9 cellular contexts compared by ENCODE assay signal in genomic region chr5:32329395-32329834, GRCh38. TPM values are rescaled to one million over a fixed set of nuclear protein-coding genes. Genes with fewer than 3 reads are reported as not detected.
DNase-seq lines count a peak whose midpoint lies in the region; ATAC-seq, FAIRE-seq and TF ChIP-seq lines count a peak whose summit lies in the region.
"Had no signal": no experiment of that assay in that cellular context is flagged by ENCODE, and none has a peak within 500 bp of the region (broad histone marks: within the 10 kb centered on the region; RNA-seq: fewer than 3 reads in every experiment).

No MANE protein-coding gene starts in this region.

- intact Hi-C loops in Calu3 (cut with micrococcal nuclease; ENCODE audit: unreplicated experiment) (loop anchor here (1.0 to 5.0 kb wide), 2 partner anchors 52 to 97 kb away; no protein-coding TSS in a partner anchor), posterior vena cava (cut with DNase I) (loop anchor here in 1 of 2 donors (5.0 kb wide), 1 partner anchor 97 kb away; no protein-coding TSS in a partner anchor)

- no peak overlapping the region for H3K4me3 ChIP-seq in coronary artery

- FAIRE-seq in RCC 7860 (lab: Jason Lieb, UNC): peak; percentile 45

- H3K27ac ChIP-seq in coronary artery: no peak overlapping the region

- no TSS peak for BruUV-seq in Calu3 (replicated peaks; lab: Mats Ljungman, UMichigan)

- H3K4me3 Mint-ChIP-seq in Calu3 (ENCODE audit: low read depth, unreplicated experiment): no peak overlapping the region
- H3K4me3 Mint-ChIP-seq: T-helper 1 cell treated with Interleukin-12 subunit alpha and Interleukin-12 subunit beta and Interleukin-4 antibody, amounts not matched to agents 30 μg/mL and 1 μg/mL, for 36 hours had no signal

- peaks cover 22% of the 10 kb centered on the region for H3K36me3 Mint-ChIP-seq in Calu3 (ENCODE audit: insufficient read depth, unreplicated experiment)

- CTCF ChIA-PET in Calu3 (lab: Charles Lee): interaction anchor here (0.6 to 4.2 kb wide), 5 partner anchors 27 to 129 kb away, joined by 3 to 48 read pairs (median 4); no protein-coding TSS in a partner anchor

- peaks cover 53% of the 10 kb centered on the region for H3K4me1 Mint-ChIP-seq in Calu3 (ENCODE audit: low read depth, unreplicated experiment)

- no peaks in the 10 kb centered on the region for H3K27me3 Mint-ChIP-seq in Calu3 (ENCODE audit: unreplicated experiment)

- DNase-seq in Calu3 (peak; percentile 76), RCC 7860 (ENCODE audit: low spot score) (peak; percentile 65), germinal center (ENCODE audit: low spot score) (peak; percentile 75), posterior vena cava (ENCODE audit: low spot score) (peak; percentile 86), coronary artery (ENCODE audit: low spot score) (no peak)
- peak; percentile 12 for DNase-seq in activated gamma-delta T cell treated with anti-CD3 and anti-CD28 coated beads, Interleukin-2, amount 50 U/mL, for 16 hours (ENCODE audit: low read depth)

- peak overlapping the region; percentile 44 for H3K27ac Mint-ChIP-seq in Calu3 (ENCODE audit: unreplicated experiment)
- H3K27ac Mint-ChIP-seq: T-helper 1 cell treated with Interleukin-12 subunit alpha and Interleukin-12 subunit beta and Interleukin-4 antibody, amounts not matched to agents 30 μg/mL and 1 μg/mL, for 36 hours had no signal

- H3K9me3 Mint-ChIP-seq in Calu3 (ENCODE audit: low read depth, unreplicated experiment): no peaks in the 10 kb centered on the region
- H3K9me3 Mint-ChIP-seq: T-helper 1 cell treated with Interleukin-12 subunit alpha and Interleukin-12 subunit beta and Interleukin-4 antibody, amounts not matched to agents 30 μg/mL and 1 μg/mL, for 36 hours had no signal

- peak; percentile 78 for ATAC-seq in GM19395 (IDR thresholded peaks at IDR 0.05; ENCODE audit: unreplicated experiment)
- ATAC-seq in HG03565 (IDR thresholded peaks at IDR 0.05; ENCODE audit: unreplicated experiment): peak; percentile 57

- TF ChIP-seq CTCF in Calu3 (IDR thresholded peaks at IDR 0.05; ENCODE audit: unreplicated experiment): peak; percentile 50
- TF ChIP-seq CTCF in coronary artery (IDR thresholded peaks at IDR 0.05): no peak

RNA-seq across cellular contexts. Expression of gene MTMR12, which starts 16.7 kb away (rescaled TPM):
- total RNA-seq in Calu3 (2022) (32.9 and 42.7 TPM in 2 replicates), posterior vena cava (10 to 100 TPM; 45.1 to 58.0 TPM)
